33 cellular contexts compared by ENCODE assay signal in the genomic region with DNA sequence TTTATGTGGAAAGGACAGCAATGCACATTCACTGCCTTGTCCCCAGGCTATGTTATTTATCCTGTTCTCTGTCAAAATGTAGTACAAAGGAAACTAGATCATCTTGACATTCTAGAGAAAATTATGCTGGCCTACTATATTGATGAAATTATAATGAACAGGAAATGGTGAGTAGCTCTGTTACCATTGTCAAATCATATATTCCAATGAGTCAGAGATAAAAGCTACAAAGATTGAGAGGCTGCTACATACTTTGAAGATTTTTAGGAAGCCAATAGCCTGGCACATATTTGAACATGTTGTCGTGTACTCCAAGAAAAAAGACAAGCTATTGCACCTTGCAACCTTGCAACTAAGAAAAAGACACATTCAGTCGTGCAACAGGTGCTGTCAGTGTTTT.
"Had no signal": no experiment of that assay in that cellular context is flagged by ENCODE, and none has a peak within 500 bp of the region (broad histone marks: within the 10 kb centered on the region; RNA-seq: fewer than 3 reads in every experiment).

No MANE protein-coding gene starts in this region.

- DNase-seq: activated B cell treated with CpG ODN at 0.5 μM for 24 hours; activated CD4-positive, alpha-beta memory T cell treated with anti-CD3 and anti-CD28 coated beads, Interleukin-2, amount 10 ng/mL, durations not matched to agents 7 days and 5 days; activated CD4-positive, alpha-beta T cell treated with anti-CD3 and anti-CD28 coated beads, Interleukin-2, amount 10 ng/mL, durations not matched to agents 24 days and 14 days; activated CD4-positive, alpha-beta T cell treated with anti-CD3 and anti-CD28 coated beads, Interleukin-2, amount 50 U/mL, for 4 hours; activated CD8-positive, alpha-beta memory T cell treated with anti-CD3 and anti-CD28 coated beads, Interleukin-2, amount 50 U/mL, for 48 hours; activated effector memory CD4-positive, alpha-beta T cell treated with Interleukin-2 at 50 U/mL for 16 hours; activated gamma-delta T cell treated with Interleukin-2 at 50 U/mL for 16 hours; activated naive CD4-positive, alpha-beta T cell treated with anti-CD3 and anti-CD28 coated beads, Interleukin-2, amount 50 U/mL, for 16 hours; activated naive CD4-positive, alpha-beta T cell treated with Interleukin-2 at 50 U/mL for 16 hours; activated T-cell treated with anti-CD3 and anti-CD28 coated beads for 4 hours; activated T-cell treated with anti-CD3 and anti-CD28 coated beads, Interleukin-2, amount 50 U/mL, for 24 hours; activated T-cell treated with anti-CD3 and anti-CD28 coated beads, Interleukin-2, amount 50 U/mL, for 72 hours; amniotic stem cell; anterior cingulate cortex; body of pancreas; central memory CD4-positive, alpha-beta T cell; cerebellar nuclear complex; colonic mucosa; dorsolateral prefrontal cortex; effector memory CD4-positive, alpha-beta T cell; endodermal cell; erythroblast; foreskin melanocyte; T-helper 1 cell; T-helper 17 cell; T1000; WERI-Rb-1 had no signal

- H3K27ac ChIP-seq: body of pancreas, cardiac muscle cell, colonic mucosa, dorsolateral prefrontal cortex, esophagus muscularis mucosa, gastroesophageal sphincter, WERI-Rb-1 had no signal

- H3K4me3 ChIP-seq: body of pancreas, cardiac muscle cell, colonic mucosa, dorsolateral prefrontal cortex, esophagus muscularis mucosa, gastroesophageal sphincter had no signal

- H3K4me1 ChIP-seq: body of pancreas, colonic mucosa, esophagus muscularis mucosa, gastroesophageal sphincter had no signal

- H3K27me3 Mint-ChIP-seq: dendritic cell treated with granulocyte-macrophage colony-stimulating factor and Interleukin-4, amounts not matched to agents 40 ng/mL and 50 ng/mL, for 4 days; T-helper 17 cell had no signal

- H3K4me1 Mint-ChIP-seq: activated B cell treated with CpG ODN at 0.5 μM for 24 hours; activated CD4-positive, alpha-beta memory T cell treated with anti-CD3 and anti-CD28 coated beads, Interleukin-2, amount 10 ng/mL, durations not matched to agents 7 days and 5 days; activated CD4-positive, alpha-beta T cell treated with anti-CD3 and anti-CD28 coated beads, Interleukin-2, amount 10 ng/mL, durations not matched to agents 24 days and 14 days; endodermal cell; T-helper 17 cell had no signal

- H3K36me3 ChIP-seq: cardiac muscle cell, colonic mucosa, esophagus muscularis mucosa, gastroesophageal sphincter, WERI-Rb-1 had no signal

- H3K4me3 Mint-ChIP-seq: activated B cell treated with CpG ODN at 0.5 μM for 24 hours; activated CD4-positive, alpha-beta memory T cell treated with anti-CD3 and anti-CD28 coated beads, Interleukin-2, amount 10 ng/mL, durations not matched to agents 7 days and 5 days; activated CD4-positive, alpha-beta T cell treated with anti-CD3 and anti-CD28 coated beads, Interleukin-2, amount 10 ng/mL, durations not matched to agents 24 days and 14 days; activated naive CD8-positive, alpha-beta T cell; activated T-cell treated with anti-CD3 and anti-CD28 coated beads, Interleukin-2, amount 50 U/mL, for 24 hours; activated T-cell treated with anti-CD3 and anti-CD28 coated beads, Interleukin-2, amount 50 U/mL, for 72 hours; dendritic cell treated with granulocyte-macrophage colony-stimulating factor and Interleukin-4, amounts not matched to agents 40 ng/mL and 50 ng/mL, for 4 days; endodermal cell; T-helper 17 cell; T-helper 2 cell treated with Interferon-gamma antibody and Interleukin-4, amounts not matched to agents 5 μg/mL and 100 μg/mL, for 36 hours had no signal

- H3K27ac Mint-ChIP-seq: activated B cell treated with CpG ODN at 0.5 μM for 24 hours; activated CD4-positive, alpha-beta memory T cell treated with anti-CD3 and anti-CD28 coated beads, Interleukin-2, amount 10 ng/mL, durations not matched to agents 7 days and 5 days; activated CD4-positive, alpha-beta T cell treated with anti-CD3 and anti-CD28 coated beads, Interleukin-2, amount 10 ng/mL, durations not matched to agents 24 days and 14 days; activated naive CD8-positive, alpha-beta T cell; activated T-cell treated with anti-CD3 and anti-CD28 coated beads, Interleukin-2, amount 50 U/mL, for 24 hours; dendritic cell treated with granulocyte-macrophage colony-stimulating factor and Interleukin-4, amounts not matched to agents 40 ng/mL and 50 ng/mL, for 4 days; endodermal cell; T-helper 17 cell; T-helper 2 cell treated with Interferon-gamma antibody and Interleukin-4, amounts not matched to agents 5 μg/mL and 100 μg/mL, for 36 hours had no signal

- H3K9me3 ChIP-seq: body of pancreas, colonic mucosa, esophagus muscularis mucosa had no signal

- H3K27me3 ChIP-seq: body of pancreas, cardiac muscle cell, colonic mucosa, dorsolateral prefrontal cortex, esophagus muscularis mucosa, gastroesophageal sphincter had no signal

- ATAC-seq: activated T-cell treated with anti-CD3 and anti-CD28 coated beads, Interleukin-2, amount 50 U/mL, for 72 hours; body of pancreas; gastroesophageal sphincter; T-helper 17 cell had no signal
